ENCODE assay signal across 8 cellular contexts in genomic region chr1:167936068-167936929, GRCh38. TPM values are rescaled to one million over a fixed set of nuclear protein-coding genes. Genes with fewer than 3 reads are reported as not detected.
DNase-seq lines count a peak whose midpoint lies in the region; ATAC-seq and TF ChIP-seq lines count a peak whose summit lies in the region.

Gene DCAF6, plus strand, starts transcription at chr1:167936683. Its CDS starts 229 bp downstream, at chr1:167936912.

- H3K4me1 Mint-ChIP-seq in CD8-positive, alpha-beta memory T cell = peaks cover 33 to 63% (median 54%) of the 10 kb centered on the region in 3 donors

- POLR2A ChIA-PET in CD8-positive, alpha-beta memory T cell (lab: Charles Lee) = interaction anchor here (0.5 to 2.1 kb wide), 11 partner anchors 31 to 1957 kb away, joined by 3 to 9 read pairs (median 3); partner anchors contain the start of genes BLZF1, NME7, POU2F1 and SFT2D2

- H3K4me1 ChIP-seq in CD8-positive, alpha-beta memory T cell (ENCODE audit: insufficient read depth, low read length) = peaks cover 33% of the 10 kb centered on the region
- H3K4me1 ChIP-seq in lung (ENCODE audit: control insufficient read depth in 2 of 2, insufficient read depth in 2 of 2, low read length in 2 of 2) = peaks cover 0 to 10% of the 10 kb centered on the region in 2 donors

- peak within 1 kb of the TSS; percentile 95 to 100 (median 98) for H3K27ac Mint-ChIP-seq in CD8-positive, alpha-beta memory T cell

- H3K27ac ChIP-seq in CD8-positive, alpha-beta memory T cell (ENCODE audit: low read depth, low read length) = peak within 1 kb of the TSS; percentile 96
- peak within 1 kb of the TSS; percentile 97 to 98 for H3K27ac ChIP-seq in lung (ENCODE audit: low read depth in 1 of 2, low read length in 1 of 2)

- H3K9me3 Mint-ChIP-seq in CD8-positive, alpha-beta memory T cell = no peaks in the 10 kb centered on the region

- no peaks in the 10 kb centered on the region for H3K9me3 ChIP-seq in CD8-positive, alpha-beta memory T cell (ENCODE audit: low read length)
- peaks cover 0 to 2% of the 10 kb centered on the region in 2 donors for H3K9me3 ChIP-seq in lung (ENCODE audit: control insufficient read depth in 2 of 2, insufficient read depth in 1 of 2, low read length in 1 of 2)

- H3K36me3 Mint-ChIP-seq in CD8-positive, alpha-beta memory T cell = peaks cover 0 to 17% (median 4%) of the 10 kb centered on the region in 3 donors

- CTCF ChIA-PET in CD8-positive, alpha-beta memory T cell (lab: Charles Lee) = interaction anchor here (0.8 to 2.8 kb wide), 5 partner anchors 9 to 219 kb away, joined by 3 to 10 read pairs (median 4); partner anchors contain the start of gene ADCY10

- no peaks in the 10 kb centered on the region for H3K27me3 Mint-ChIP-seq in CD8-positive, alpha-beta memory T cell

- ATAC-seq in GM19468 (IDR thresholded peaks at IDR 0.05; ENCODE audit: extremely low read depth, unreplicated experiment) (peak; percentile 90), lung (ENCODE audit: insufficient read depth, low FRiP score) (peak; percentile 93)

- no peak for TF ChIP-seq CTCF in lung (IDR thresholded peaks at IDR 0.05; ENCODE audit: control extremely low read depth, extremely low read depth)

- H3K36me3 ChIP-seq in CD8-positive, alpha-beta memory T cell (ENCODE audit: insufficient read depth, low read length) = no peaks in the 10 kb centered on the region
- H3K36me3 ChIP-seq in lung (ENCODE audit: control insufficient read depth in 2 of 2, insufficient read depth in 2 of 2, low read length in 2 of 2) = no peaks in the 10 kb centered on the region

- WGBS in lung, 2 donors = 0 to 1% methylated on average over 53 to 58 of the region's 58 CpGs

- DNase-seq in CD8-positive, alpha-beta memory T cell = peak; percentile 95 to 99 (median 99)
- peak; percentile 94 for DNase-seq in HS-5 (ENCODE audit: low read depth)
- DNase-seq in NK-92 treated with Interleukin-12 subunit alpha and Interleukin-12 subunit beta, amount 100 ng/mL, for 24 hours (lab: John Stamatoyannopoulos, UW) = peak; percentile 96
- peak; percentile 95 for DNase-seq in activated CD8-positive, alpha-beta memory T cell treated with anti-CD3 and anti-CD28 coated beads for 24 hours
- peak; percentile 94 for DNase-seq in effector CD8-positive, alpha-beta T cell (lab: John Stamatoyannopoulos, UW)
- peak; percentile 98 for DNase-seq in lung (ENCODE audit: low spot score)
- peak; percentile 82 to 96 (median 96) for DNase-seq in stimulated activated CD4-positive, alpha-beta T cell treated with anti-CD3 and anti-CD28 coated beads, TNF-alpha, amount 100 ng/mL, for 4 hours (ENCODE audit: low read depth in 3 of 3)

- no peaks in the 10 kb centered on the region for H3K27me3 ChIP-seq in CD8-positive, alpha-beta memory T cell (ENCODE audit: insufficient read depth, low read length, poor library complexity, severe bottlenecking)
- H3K27me3 ChIP-seq in lung (ENCODE audit: control insufficient read depth, insufficient read depth) = no peaks in the 10 kb centered on the region

- peak within 1 kb of the TSS; percentile 88 to 97 (median 94) for H3K4me3 Mint-ChIP-seq in CD8-positive, alpha-beta memory T cell

- peak within 1 kb of the TSS; percentile 100 for H3K4me3 ChIP-seq in CD8-positive, alpha-beta memory T cell (ENCODE audit: low read length)
- peak within 1 kb of the TSS; percentile 75 for H3K4me3 ChIP-seq in lung

RNA-seq across cellular contexts. Expression of gene DCAF6, which starts in this region (rescaled TPM):
- 10 to 100 TPM; 24.8 to 24.9 TPM for total RNA-seq in CD8-positive, alpha-beta memory T cell
- polyA plus RNA-seq in CD8-positive, alpha-beta memory T cell = 15.4 TPM
- 100 to 1,000 TPM in 1 of 2 donors, 10 to 100 TPM in 1; 35.7 to 120 TPM for total RNA-seq in lung
- 10 to 100 TPM; 19.7 to 20.8 TPM for polyA plus RNA-seq in lung

Comparison
In these comparisons a context has a peak if more than half of its experiments do, and no peak if none do; other contexts are left out.
1. Peak in every context shown above with its lines: DNase-seq, ATAC-seq, H3K4me3 ChIP-seq and H3K27ac ChIP-seq.